Comparison of ENCODE assay signal across 10 cellular contexts in the genomic region with DNA sequence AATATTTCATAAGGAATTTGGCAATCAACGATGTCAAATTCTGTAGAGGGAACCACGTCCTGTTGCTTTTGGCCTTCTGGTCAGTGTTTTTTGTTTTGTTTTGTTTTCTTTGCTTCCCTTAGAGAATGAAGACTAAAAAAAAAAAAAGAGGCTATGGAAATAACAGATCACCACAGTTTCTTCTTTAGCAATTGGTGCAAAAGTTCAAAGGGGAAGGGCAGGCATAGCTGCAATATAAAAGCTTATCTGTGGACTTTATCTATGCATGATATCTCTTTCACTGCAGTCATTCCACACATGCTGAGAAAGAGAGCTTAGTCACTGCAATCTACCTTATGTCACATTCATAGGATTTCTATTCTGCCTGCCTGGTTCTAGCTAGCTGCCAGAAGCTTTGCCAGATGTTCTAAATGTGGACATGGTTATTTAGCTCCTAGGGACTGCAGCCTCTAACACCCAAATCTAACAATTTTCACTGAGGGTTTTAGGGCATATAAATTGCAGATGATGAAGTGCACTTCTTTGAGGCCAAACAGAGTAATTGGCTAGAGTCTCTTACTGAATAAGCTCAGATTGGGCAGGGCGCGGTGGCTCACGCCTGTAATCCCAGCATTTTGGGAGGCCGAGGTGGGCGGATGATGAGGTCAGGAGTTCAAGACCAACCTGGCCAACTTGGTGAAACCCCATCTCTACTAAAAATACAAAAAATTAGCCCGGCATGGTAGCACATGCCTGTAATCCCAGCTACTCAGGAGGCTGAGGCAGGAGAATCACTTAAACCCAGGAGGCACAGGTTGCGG.
DNase-seq lines count a peak whose midpoint lies in the region; TF ChIP-seq lines count a peak whose summit lies in the region.
"Had no signal": no experiment of that assay in that cellular context is flagged by ENCODE, and none has a peak within 500 bp of the region (broad histone marks: within the 10 kb centered on the region; RNA-seq: fewer than 3 reads in every experiment).

No MANE protein-coding gene starts in this region.

- no peaks in the 10 kb centered on the region for H3K9me3 ChIP-seq in right atrium auricular region
- no peaks in the 10 kb centered on the region for H3K9me3 ChIP-seq in suprapubic skin
- no peaks in the 10 kb centered on the region for H3K9me3 ChIP-seq in transverse colon

- H3K4me1 ChIP-seq in right atrium auricular region, result peaks cover 0 to 9% of the 10 kb centered on the region in 2 donors
- H3K4me1 ChIP-seq in suprapubic skin, result peaks cover 8% of the 10 kb centered on the region
- H3K4me1 ChIP-seq in transverse colon, result peaks cover 0 to 5% (median 0%) of the 10 kb centered on the region in 4 donors

- H3K36me3 ChIP-seq in right atrium auricular region (no peaks in the 10 kb centered on the region), suprapubic skin (no peaks in the 10 kb centered on the region), transverse colon (no peaks in the 10 kb centered on the region)

- H3K4me3 ChIP-seq in right atrium auricular region, result no peak overlapping the region
- H3K4me3 ChIP-seq in suprapubic skin, result no peak overlapping the region
- H3K4me3 ChIP-seq in transverse colon, result no peak overlapping the region
- H3K4me3 ChIP-seq: lung had no signal

- DNase-seq in NCI-H2171 treated with DMSO at 0.1 percent for 48 hours (lab: John Stamatoyannopoulos, UW), result peak; percentile 52
- no peak for DNase-seq in NCI-H2171 (lab: John Stamatoyannopoulos, UW)
- peak; percentile 95 for DNase-seq in amniotic epithelial cell (ENCODE audit: low read depth)
- no peak for DNase-seq in right atrium auricular region (ENCODE audit: low spot score)
- DNase-seq in suprapubic skin (ENCODE audit: low spot score in 2 of 2), result no peak
- DNase-seq in HT-29 (ENCODE audit: low spot score), result no peak
- no peak for DNase-seq in transverse colon
- no peak for DNase-seq in GM19238 (ENCODE audit: insufficient read length, low spot score)
- DNase-seq: SHP77 treated with DMSO at 0.1 percent for 48 hours had no signal

- TF ChIP-seq CTCF in right atrium auricular region (IDR thresholded peaks at IDR 0.05), result no peak
- TF ChIP-seq CTCF in suprapubic skin (IDR thresholded peaks at IDR 0.05), result no peak
- TF ChIP-seq CTCF in transverse colon (IDR thresholded peaks at IDR 0.05), result no peak

- H3K27me3 ChIP-seq in right atrium auricular region (no peaks in the 10 kb centered on the region), suprapubic skin (no peaks in the 10 kb centered on the region), transverse colon (no peaks in the 10 kb centered on the region)

- TF ChIP-seq EP300 in suprapubic skin (IDR thresholded peaks at IDR 0.05) (no peak), transverse colon (IDR thresholded peaks at IDR 0.05; ENCODE audit: low read depth) (no peak)

- in situ Hi-C loops in transverse colon (cut with MboI; ENCODE audit: low pct_ligation_motif_present in 1 of 4, low pct_unique_long_range_greater_than_20kb in 1 of 4, low sequenced_read_pairs in 3 of 4), result no loop called here

- no peak for TF ChIP-seq POLR2A in suprapubic skin (IDR thresholded peaks at IDR 0.05)
- TF ChIP-seq POLR2A in transverse colon (IDR thresholded peaks at IDR 0.05), result no peak

- peak overlapping the region; percentile 42 to 68 for H3K27ac ChIP-seq in right atrium auricular region
- peak overlapping the region; percentile 78 for H3K27ac ChIP-seq in suprapubic skin
- H3K27ac ChIP-seq in transverse colon, result peak overlapping the region in 2 of 4 donors; percentile 35 to 41

- intact Hi-C loops in transverse colon (cut with DNase I; ENCODE audit: low total_unique reads), result no loop called here

- WGBS in suprapubic skin, result 66% methylated on average over 9 of the region's 9 CpGs
- 47 to 62% methylated on average over 4 to 9 of the region's 9 CpGs for WGBS in transverse colon (ENCODE audit: low coverage in 1 of 2), 2 donors

Comparison
In these comparisons a context has a peak if more than half of its experiments do, and no peak if none do; other contexts are left out.
1. DNase-seq: peak in NCI-H2171 treated with DMSO at 0.1 percent for 48 hours (single experiment) and amniotic epithelial cell (single experiment); none in NCI-H2171 (single experiment), right atrium auricular region (single experiment), suprapubic skin (0 of 2), HT-29 (single experiment), transverse colon (single experiment) and GM19238 (single experiment).